9 cellular contexts compared by ENCODE assay signal in genomic region chr12:96249196-96250118, GRCh38. TPM values are rescaled to one million over a fixed set of nuclear protein-coding genes. Genes with fewer than 3 reads are reported as not detected.
DNase-seq lines count a peak whose midpoint lies in the region; ATAC-seq and TF ChIP-seq lines count a peak whose summit lies in the region.
"Had no signal": no experiment of that assay in that cellular context is flagged by ENCODE, and none has a peak within 500 bp of the region (broad histone marks: within the 10 kb centered on the region; RNA-seq: fewer than 3 reads in every experiment).

No MANE protein-coding gene starts in this region.

- H3K4me3 ChIP-seq in mammary epithelial cell (replicated peaks in 1 of 3; ENCODE audit: insufficient read depth in 1 of 3, low read depth in 2 of 3, low read length in 3 of 3), result no peak overlapping the region
- H3K4me3 ChIP-seq in muscle layer of colon (ENCODE audit: low read depth in 1 of 2, low read length in 2 of 2), result no peak overlapping the region
- H3K4me3 ChIP-seq in aorta (ENCODE audit: low read length in 2 of 2), result no peak overlapping the region
- no peak overlapping the region for H3K4me3 ChIP-seq in PC-9

- no peak overlapping the region for H3K4me2 ChIP-seq in mammary epithelial cell (ENCODE audit: insufficient read depth, low read depth, low read length)
- no peak overlapping the region for H3K4me2 ChIP-seq in PC-9

- no peaks in the 10 kb centered on the region for H3K9me2 ChIP-seq in PC-9 (ENCODE audit: insufficient read depth)

- dilution Hi-C loops in mammary epithelial cell (cut with HindIII; ENCODE audit: low sequenced_read_pairs), result loop anchor here (25.0 kb wide), 1 partner anchor 263 kb away; no protein-coding TSS in a partner anchor

- H3K27me3 ChIP-seq in mammary epithelial cell (ENCODE audit: insufficient read depth, low read length) (no peaks in the 10 kb centered on the region), muscle layer of colon (ENCODE audit: control insufficient read depth in 1 of 2, insufficient read depth in 2 of 2, low read length in 2 of 2) (no peaks in the 10 kb centered on the region), aorta (ENCODE audit: control insufficient read depth in 1 of 2, insufficient read depth in 2 of 2, low read length in 1 of 2) (no peaks in the 10 kb centered on the region), PC-9 (ENCODE audit: insufficient read depth, low read depth) (no peaks in the 10 kb centered on the region)

- peaks cover 31% of the 10 kb centered on the region for H3K4me1 Mint-ChIP-seq in MCF 10A (ENCODE audit: insufficient read depth, unreplicated experiment)
- peaks cover 30% of the 10 kb centered on the region for H3K4me1 Mint-ChIP-seq in dendritic cell treated with granulocyte-macrophage colony-stimulating factor and Interleukin-4, amounts not matched to agents 40 ng/mL and 50 ng/mL, for 4 days (ENCODE audit: low read depth)

- H3K27ac Mint-ChIP-seq in MCF 10A (ENCODE audit: low read depth, unreplicated experiment), result peak overlapping the region; percentile 93
- peak overlapping the region; percentile 45 for H3K27ac Mint-ChIP-seq in dendritic cell treated with granulocyte-macrophage colony-stimulating factor and Interleukin-4, amounts not matched to agents 40 ng/mL and 50 ng/mL, for 4 days

- intact Hi-C loops in MCF 10A (cut with micrococcal nuclease) (no loop called here), mammary epithelial cell (cut with micrococcal nuclease) (no loop called here), aorta (cut with DNase I) (no loop called here), PC-9 (cut with micrococcal nuclease; ENCODE audit: unreplicated experiment) (no loop called here)
- intact Hi-C loops in dendritic cell treated with granulocyte-macrophage colony-stimulating factor and Interleukin-4, amounts not matched to agents 40 ng/mL and 50 ng/mL, for 4 days (cut with micrococcal nuclease), result no loop called here

- POLR2A ChIA-PET in MCF 10A (lab: Yijun Ruan, JAX) (interaction anchor here (1.0 to 1.4 kb wide), 3 partner anchors 10 to 17 kb away, joined by 3 to 4 read pairs (median 4); no protein-coding TSS in a partner anchor), PC-9 (lab: Charles Lee; ENCODE audit: unreplicated experiment) (no interaction called here)

- CTCF ChIA-PET in MCF 10A (lab: Yijun Ruan, JAX), result interaction anchor here (0.6 kb wide), 1 partner anchor 332 kb away, joined by 3 read pairs; no protein-coding TSS in a partner anchor
- CTCF ChIA-PET in mammary epithelial cell (lab: Charles Lee; ENCODE audit: low non-redundant PET), result no interaction called here
- CTCF ChIA-PET in PC-9 (lab: Charles Lee), result no interaction called here

- H3K27ac ChIP-seq in mammary epithelial cell (ENCODE audit: insufficient read depth, low read depth, low read length), result no peak overlapping the region
- H3K27ac ChIP-seq in muscle layer of colon (ENCODE audit: low read depth, low read length), result peak overlapping the region; percentile 23
- H3K27ac ChIP-seq in aorta (ENCODE audit: low read depth in 1 of 2, low read length in 2 of 2), result no peak overlapping the region
- H3K27ac ChIP-seq in PC-9, result no peak overlapping the region

- peak; percentile 30 for ATAC-seq in aorta (ENCODE audit: low FRiP score)
- no peak for ATAC-seq in GM18867 (IDR thresholded peaks at IDR 0.05; ENCODE audit: unreplicated experiment)

- H3K36me3 ChIP-seq in mammary epithelial cell (ENCODE audit: insufficient read depth, low read length) (peaks cover 36% of the 10 kb centered on the region), muscle layer of colon (ENCODE audit: insufficient read depth, low read length) (peaks cover 23% of the 10 kb centered on the region), aorta (ENCODE audit: control insufficient read depth in 1 of 2, insufficient read depth in 2 of 2, low read length in 1 of 2) (peaks cover 0 to 3% of the 10 kb centered on the region in 2 donors), PC-9 (ENCODE audit: low read depth) (peaks cover 41% of the 10 kb centered on the region)

- H4K20me1 ChIP-seq in mammary epithelial cell (ENCODE audit: insufficient read depth, low read length), result no peaks in the 10 kb centered on the region
- H4K20me1 ChIP-seq in PC-9 (ENCODE audit: insufficient read depth), result peaks cover 47% of the 10 kb centered on the region

- H3K79me2 ChIP-seq in mammary epithelial cell (ENCODE audit: insufficient read depth, low read length), result peaks cover 100% of the 10 kb centered on the region
- H3K79me2 ChIP-seq in PC-9 (ENCODE audit: low read depth), result peaks cover 65% of the 10 kb centered on the region

- no peak overlapping the region for H3K4me3 Mint-ChIP-seq in MCF 10A (ENCODE audit: unreplicated experiment)
- no peak overlapping the region for H3K4me3 Mint-ChIP-seq in dendritic cell treated with granulocyte-macrophage colony-stimulating factor and Interleukin-4, amounts not matched to agents 40 ng/mL and 50 ng/mL, for 4 days

- H3K9me3 ChIP-seq in mammary epithelial cell (replicated peaks; ENCODE audit: insufficient read depth, low read length) (no peaks in the 10 kb centered on the region), muscle layer of colon (ENCODE audit: low read length) (no peaks in the 10 kb centered on the region), aorta (ENCODE audit: control insufficient read depth, low read length) (no peaks in the 10 kb centered on the region), PC-9 (ENCODE audit: insufficient read depth, low read depth) (no peaks in the 10 kb centered on the region)

- in situ Hi-C loops in mammary epithelial cell (cut with MboI; ENCODE audit: low sequenced_read_pairs in 2 of 2), result no loop called here

- H3K9ac ChIP-seq in mammary epithelial cell (ENCODE audit: insufficient read depth, low read length) (no peak overlapping the region), muscle layer of colon (ENCODE audit: low read length) (no peak overlapping the region)

- no peaks in the 10 kb centered on the region for H3K27me3 Mint-ChIP-seq in MCF 10A (ENCODE audit: insufficient read depth, unreplicated experiment)
- H3K27me3 Mint-ChIP-seq in dendritic cell treated with granulocyte-macrophage colony-stimulating factor and Interleukin-4, amounts not matched to agents 40 ng/mL and 50 ng/mL, for 4 days, result no peaks in the 10 kb centered on the region

- TF ChIP-seq CTCF in MCF 10A (IDR thresholded peaks at IDR 0.05; ENCODE audit: unreplicated experiment) (no peak), mammary epithelial cell (conservative IDR thresholded peaks at IDR 0.05 in 1 of 2, IDR thresholded peaks at IDR 0.05 in 1 of 2; ENCODE audit: extremely low read depth in 1 of 2, insufficient read depth in 1 of 2, low read depth in 1 of 2, low read length in 2 of 2) (no peak), PC-9 (conservative IDR thresholded peaks at IDR 0.05) (no peak)

- BruUV-seq in MCF 10A (replicated peaks; lab: Mats Ljungman, UMichigan), result no TSS peak
- BruUV-seq in mammary epithelial cell (replicated peaks; lab: Mats Ljungman, UMichigan), result no TSS peak
- BruUV-seq in PC-9 (replicated peaks; lab: Mats Ljungman, UMichigan), result no TSS peak

- WGBS in mammary epithelial cell (ENCODE audit: low coverage, missing lambda C conversion rate), result over 99% methylated on average over 15 of the region's 16 CpGs
- WGBS in aorta, 2 donors, result 82 to 85% methylated on average over 16 of the region's 16 CpGs

- peaks cover 86% of the 10 kb centered on the region for H3K36me3 Mint-ChIP-seq in MCF 10A (ENCODE audit: insufficient read depth, unreplicated experiment)
- peaks cover 68% of the 10 kb centered on the region for H3K36me3 Mint-ChIP-seq in dendritic cell treated with granulocyte-macrophage colony-stimulating factor and Interleukin-4, amounts not matched to agents 40 ng/mL and 50 ng/mL, for 4 days (ENCODE audit: low read depth)

- H3K4me1 ChIP-seq in mammary epithelial cell (ENCODE audit: insufficient read depth, low read length) (peaks cover 12% of the 10 kb centered on the region), muscle layer of colon (ENCODE audit: insufficient read depth, low read length) (peaks cover 23% of the 10 kb centered on the region), aorta (ENCODE audit: control insufficient read depth in 1 of 2, insufficient read depth in 2 of 2, low read length in 2 of 2) (no peaks in the 10 kb centered on the region), PC-9 (replicated peaks; ENCODE audit: insufficient read depth) (no peaks in the 10 kb centered on the region)

- no peaks in the 10 kb centered on the region; the same call in 1 of the 2 replicates for H3F3A ChIP-seq in PC-9 (ENCODE audit: insufficient read depth, low read depth)

- no peaks in the 10 kb centered on the region for H3K9me3 Mint-ChIP-seq in MCF 10A (ENCODE audit: unreplicated experiment)
- H3K9me3 Mint-ChIP-seq in dendritic cell treated with granulocyte-macrophage colony-stimulating factor and Interleukin-4, amounts not matched to agents 40 ng/mL and 50 ng/mL, for 4 days, result no peaks in the 10 kb centered on the region

- no peak for DNase-seq in MCF 10A (ENCODE audit: unreplicated experiment)
- DNase-seq in mammary epithelial cell, result no peak
- DNase-seq in aorta, result no peak
- no peak for DNase-seq in PC-9
- no peak for DNase-seq in activated effector memory CD4-positive, alpha-beta T cell treated with Interleukin-2 at 50 U/mL for 16 hours
- DNase-seq: stimulated activated CD4-positive, alpha-beta T cell treated with anti-CD3 and anti-CD28 coated beads, Interleukin-1b, Interleukin-23, amount 100 ng/mL, for 48 hours had no signal

- H2AFZ ChIP-seq in mammary epithelial cell (ENCODE audit: low read depth, low read length) (no peak overlapping the region), PC-9 (no peak overlapping the region)

RNA-seq across cellular contexts. Expression of gene ELK3, which starts 55.3 kb away (rescaled TPM):
- total RNA-seq in MCF 10A (2022) (50.1 and 53.2 TPM in 2 replicates), mammary epithelial cell (10 to 100 TPM; 12.8 to 95.1 TPM), aorta (10 to 100 TPM; 57.8 to 73.8 TPM), PC-9 (2021) (48.0 and 52.3 TPM in 2 replicates)
- polyA plus RNA-seq in mammary epithelial cell (47.2 TPM), aorta (10 to 100 TPM; 13.6 to 14.2 TPM)
- polyA minus RNA-seq in mammary epithelial cell, result 30.7 TPM
